In the genomic region with DNA sequence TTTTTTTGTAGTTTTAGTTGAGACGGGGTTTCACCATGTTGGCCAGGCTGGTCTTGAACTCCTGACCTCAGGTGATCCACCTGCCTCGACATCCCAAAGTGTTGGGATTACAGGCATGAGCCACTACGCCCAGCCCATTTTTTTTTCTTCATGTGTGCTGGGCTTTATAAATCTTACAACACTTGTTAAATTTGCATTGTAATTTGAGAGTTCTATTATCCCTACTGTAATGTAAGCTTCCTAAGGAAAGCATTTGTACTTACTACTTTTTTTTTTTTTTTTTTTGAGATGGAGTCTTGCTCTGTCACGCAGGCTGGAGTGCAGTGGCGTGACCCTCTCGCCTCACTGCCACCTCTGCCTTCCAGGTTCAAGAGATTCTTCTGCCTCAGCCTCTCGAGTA, we compare ENCODE assay signal across 8 cellular contexts. TPM values are rescaled to one million over a fixed set of nuclear protein-coding genes. Genes with fewer than 3 reads are reported as not detected.
DNase-seq lines count a peak whose midpoint lies in the region; ATAC-seq, FAIRE-seq and TF ChIP-seq lines count a peak whose summit lies in the region.
"Not testable (repeated sequence)": the region's sequence is repeated elsewhere in the genome, so short reads cannot be mapped to it uniquely, and the experiment has no call there.

No MANE protein-coding gene starts in this region.

- TF ChIP-seq RAD21 in GM12878 (IDR thresholded peaks at IDR 0.05; ENCODE audit: insufficient read depth, low read depth, low read length), result not testable (repeated sequence)

- not testable (repeated sequence) for H3K27me3 ChIP-seq in Caco-2 (replicated peaks; ENCODE audit: control insufficient read depth, insufficient read depth, low read length); RWPE2 (ENCODE audit: insufficient read depth, poor library complexity, severe bottlenecking); GM12878 (replicated peaks in 1 of 2; ENCODE audit: control insufficient read depth in 2 of 2, insufficient read depth in 2 of 2, low read length in 1 of 2)

- RAD21 ChIA-PET in GM12878 (lab: Charles Lee; ENCODE audit: unreplicated experiment), result interaction anchor here (1.2 to 1.4 kb wide), 2 partner anchors 10 to 392 kb away, joined by 3 to 5 read pairs; no protein-coding TSS in a partner anchor

- TF ChIP-seq EP300 in GM12878 (IDR thresholded peaks at IDR 0.05; ENCODE audit: borderline replicate concordance in 1 of 2, control insufficient read depth in 1 of 2, low read depth in 2 of 2, low read length in 2 of 2), result not testable (repeated sequence)

- not testable (repeated sequence) for H3K9ac ChIP-seq in GM12878 (ENCODE audit: control insufficient read depth, insufficient read depth, low read length)

- not testable (repeated sequence) for H3K9me3 Mint-ChIP-seq in Caco-2 (ENCODE audit: unreplicated experiment); HFFc6; activated T-cell treated with anti-CD3 and anti-CD28 coated beads, Interleukin-2, amount 50 U/mL, for 24 hours; naive thymus-derived CD8-positive, alpha-beta T cell; stimulated activated naive B cell treated with anti-CD40 and anti-IgM and Interleukin-4, amounts not matched to agents 10 μg/mL and 1 μg/mL and 100 μg/mL, for 72 hours

- not testable (repeated sequence) for H3K4me1 Mint-ChIP-seq in Caco-2 (ENCODE audit: low read depth, unreplicated experiment)
- H3K4me1 Mint-ChIP-seq in HFFc6 (ENCODE audit: low read depth), result peaks cover 37% of the 10 kb centered on the region
- peaks cover 36% of the 10 kb centered on the region for H3K4me1 Mint-ChIP-seq in activated T-cell treated with anti-CD3 and anti-CD28 coated beads, Interleukin-2, amount 50 U/mL, for 24 hours (ENCODE audit: low read depth)
- peaks cover 16 to 44% (median 39%) of the 10 kb centered on the region in 4 donors for H3K4me1 Mint-ChIP-seq in naive thymus-derived CD8-positive, alpha-beta T cell
- H3K4me1 Mint-ChIP-seq in stimulated activated naive B cell treated with anti-CD40 and anti-IgM and Interleukin-4, amounts not matched to agents 10 μg/mL and 1 μg/mL and 100 μg/mL, for 72 hours, result peaks cover 14 to 27% of the 10 kb centered on the region in 2 donors

- H3K4me3 ChIP-seq in Caco-2 (ENCODE audit: low read depth, low read length); RWPE2 (ENCODE audit: severe bottlenecking); GM12878; epithelial cell of esophagus (ENCODE audit: low read length): not testable (repeated sequence)

- peak overlapping the region; percentile 51 for H3K4me3 Mint-ChIP-seq in Caco-2 (ENCODE audit: unreplicated experiment)
- H3K4me3 Mint-ChIP-seq in HFFc6, result peak overlapping the region; percentile 57
- peak overlapping the region; percentile 100 for H3K4me3 Mint-ChIP-seq in activated T-cell treated with anti-CD3 and anti-CD28 coated beads, Interleukin-2, amount 50 U/mL, for 24 hours
- peak overlapping the region in 8 of 10 donors; percentile 44 to 99 (median 78) for H3K4me3 Mint-ChIP-seq in naive thymus-derived CD8-positive, alpha-beta T cell
- H3K4me3 Mint-ChIP-seq in stimulated activated naive B cell treated with anti-CD40 and anti-IgM and Interleukin-4, amounts not matched to agents 10 μg/mL and 1 μg/mL and 100 μg/mL, for 72 hours, result peak overlapping the region; percentile 44 to 46

- CTCF ChIA-PET in Caco-2 (lab: Charles Lee), result not testable (repeated sequence)
- CTCF ChIA-PET in GM12878 (lab: Yijun Ruan, JAX), result interaction anchor here (0.6 to 1.1 kb wide), 2 partner anchors 57 to 265 kb away, joined by 3 to 4 read pairs; no protein-coding TSS in a partner anchor

- intact Hi-C loops in Caco-2 (cut with micrococcal nuclease; ENCODE audit: unreplicated experiment), result loop anchor here (5.0 kb wide), 1 partner anchor 60 kb away; no protein-coding TSS in a partner anchor
- intact Hi-C loops in GM12878 (cut with micrococcal nuclease; ENCODE audit: unreplicated experiment), result loop anchor here (2.0 to 5.0 kb wide), 2 partner anchors 65 to 105 kb away; a partner anchor contains a TSS

- H3K36me3 ChIP-seq in Caco-2 (ENCODE audit: control insufficient read depth, insufficient read depth, low read length); GM12878 (ENCODE audit: control insufficient read depth in 2 of 2, insufficient read depth in 2 of 2, low read length in 1 of 2): not testable (repeated sequence)
- H3K36me3 ChIP-seq in RWPE2 (ENCODE audit: low read depth), result peaks cover 29% of the 10 kb centered on the region

- H3K27me3 Mint-ChIP-seq in Caco-2 (ENCODE audit: insufficient read depth, unreplicated experiment); HFFc6 (ENCODE audit: insufficient read depth); activated T-cell treated with anti-CD3 and anti-CD28 coated beads, Interleukin-2, amount 50 U/mL, for 24 hours; naive thymus-derived CD8-positive, alpha-beta T cell; stimulated activated naive B cell treated with anti-CD40 and anti-IgM and Interleukin-4, amounts not matched to agents 10 μg/mL and 1 μg/mL and 100 μg/mL, for 72 hours: not testable (repeated sequence)

- DNase-seq in Caco-2; RWPE2 (ENCODE audit: low spot score); activated T-cell treated with anti-CD3 and anti-CD28 coated beads, Interleukin-2, amount 50 U/mL, for 24 hours; GM12878 (ENCODE audit: low read depth, low spot score); naive thymus-derived CD8-positive, alpha-beta T cell; stimulated activated naive B cell treated with anti-CD40 and anti-IgM and Interleukin-4, amounts not matched to agents 10 μg/mL and 1 μg/mL and 100 μg/mL, for 72 hours: not testable (repeated sequence)
- DNase-seq in HFFc6, result peak; percentile 46
- peak; percentile 20 for DNase-seq in epithelial cell of esophagus (ENCODE audit: low read depth)

- H3K4me2 ChIP-seq in GM12878 (ENCODE audit: control insufficient read depth, insufficient read depth), result peak overlapping the region; percentile 38; the same call in 1 of the 2 replicates

- 97% methylated on average over 5 of the region's 7 CpGs for WGBS in GM12878 (ENCODE audit: insufficient coverage, insufficient replicate concordance, low lambda C conversion rate, missing lambda C conversion rate)

- not testable (repeated sequence) for TF ChIP-seq POLR2A in GM12878 (IDR thresholded peaks at IDR 0.05; ENCODE audit: low read depth, low read length)

- ATAC-seq in RWPE2 (ENCODE audit: low read depth); GM12878; naive thymus-derived CD8-positive, alpha-beta T cell; stimulated activated naive B cell treated with anti-CD40 and anti-IgM and Interleukin-4, amounts not matched to agents 10 μg/mL and 1 μg/mL and 100 μg/mL, for 72 hours (replicated peaks): not testable (repeated sequence)

- SMC1A ChIA-PET in GM12878 (lab: Charles Lee; ENCODE audit: uncharacterized antibody, unreplicated experiment), result interaction anchor here (1.0 to 1.6 kb wide), 5 partner anchors 16 to 98 kb away, joined by 3 to 5 read pairs (median 3); a partner anchor contains a TSS

- H2AFZ ChIP-seq in GM12878 (ENCODE audit: control insufficient read depth, low read depth, low read length), result not testable (repeated sequence)

- peaks cover 30% of the 10 kb centered on the region for H3K79me2 ChIP-seq in GM12878 (ENCODE audit: control insufficient read depth, insufficient read depth, low read length)

- not testable (repeated sequence) for H3K36me3 Mint-ChIP-seq in Caco-2 (ENCODE audit: insufficient read depth, unreplicated experiment); HFFc6 (ENCODE audit: low read depth)
- H3K36me3 Mint-ChIP-seq in activated T-cell treated with anti-CD3 and anti-CD28 coated beads, Interleukin-2, amount 50 U/mL, for 24 hours (ENCODE audit: low read depth), result peaks cover 43% of the 10 kb centered on the region
- H3K36me3 Mint-ChIP-seq in naive thymus-derived CD8-positive, alpha-beta T cell, result peaks cover 0 to 24% (median 10%) of the 10 kb centered on the region in 3 donors
- H3K36me3 Mint-ChIP-seq in stimulated activated naive B cell treated with anti-CD40 and anti-IgM and Interleukin-4, amounts not matched to agents 10 μg/mL and 1 μg/mL and 100 μg/mL, for 72 hours, result peaks cover 12 to 13% of the 10 kb centered on the region in 2 donors

- not testable (repeated sequence) for H4K20me1 ChIP-seq in GM12878 (ENCODE audit: control insufficient read depth, insufficient read depth)

- H3K27ac Mint-ChIP-seq in Caco-2 (ENCODE audit: unreplicated experiment); activated T-cell treated with anti-CD3 and anti-CD28 coated beads, Interleukin-2, amount 50 U/mL, for 24 hours: not testable (repeated sequence)
- H3K27ac Mint-ChIP-seq in HFFc6, result peak overlapping the region; percentile 79
- peak overlapping the region in 2 of 10 donors; percentile 20 to 84 for H3K27ac Mint-ChIP-seq in naive thymus-derived CD8-positive, alpha-beta T cell
- H3K27ac Mint-ChIP-seq in stimulated activated naive B cell treated with anti-CD40 and anti-IgM and Interleukin-4, amounts not matched to agents 10 μg/mL and 1 μg/mL and 100 μg/mL, for 72 hours, result peak overlapping the region; percentile 80

- not testable (repeated sequence) for BruUV-seq in Caco-2 (replicated peaks; lab: Mats Ljungman, UMichigan); GM12878 (replicated peaks; lab: Mats Ljungman, UMichigan)

- not testable (repeated sequence) for TF ChIP-seq CTCF in Caco-2 (IDR thresholded peaks at IDR 0.05; ENCODE audit: insufficient read depth in 1 of 2, low read depth in 1 of 2, low read length in 1 of 2, severe bottlenecking in 1 of 2, unreplicated experiment in 1 of 2); HFFc6 (IDR thresholded peaks at IDR 0.05); RWPE2 (IDR thresholded peaks at IDR 0.05; ENCODE audit: poor library complexity, severe bottlenecking); GM12878 (IDR thresholded peaks at IDR 0.05 in 2 of 3, conservative IDR thresholded peaks at IDR 0.05 in 1 of 3; ENCODE audit: control insufficient read depth in 2 of 3, extremely low read depth in 1 of 3, insufficient read depth in 1 of 3, low read depth in 3 of 3, low read length in 3 of 3); epithelial cell of esophagus (IDR thresholded peaks at IDR 0.05; ENCODE audit: insufficient read depth, low read depth, low read length, missing control alignments)

- not testable (repeated sequence) for FAIRE-seq in GM12878 (lab: Jason Lieb, UNC)

- in situ Hi-C loops in GM12878 (cut with MboI), result not testable (repeated sequence)

- not testable (repeated sequence) for H3K4me1 ChIP-seq in Caco-2; GM12878 (ENCODE audit: control insufficient read depth, insufficient read depth, low read length)
- peaks cover 23% of the 10 kb centered on the region for H3K4me1 ChIP-seq in RWPE2 (ENCODE audit: insufficient read depth, poor library complexity, severe bottlenecking)

- H3K27ac ChIP-seq in RWPE2 (ENCODE audit: poor library complexity, severe bottlenecking), result peak overlapping the region; percentile 43
- not testable (repeated sequence) for H3K27ac ChIP-seq in GM12878 (ENCODE audit: control insufficient read depth, insufficient read depth)

- not testable (repeated sequence) for H3K9me3 ChIP-seq in Caco-2; RWPE2 (ENCODE audit: severe bottlenecking); GM12878 (replicated peaks; ENCODE audit: control insufficient read depth, insufficient read depth, low read length)

- POLR2A ChIA-PET in Caco-2 (lab: Charles Lee) (interaction anchor here (0.6 kb wide), 1 partner anchor 9 kb away, joined by 3 read pairs; no protein-coding TSS in a partner anchor), GM12878 (lab: Charles Lee) (interaction anchor here (0.7 kb wide), 2 partner anchors 31 to 1081 kb away, joined by 3 to 6 read pairs; no protein-coding TSS in a partner anchor)
- POLR2A ChIA-PET in naive thymus-derived CD8-positive, alpha-beta T cell (lab: Charles Lee), result interaction anchor here (0.6 kb wide), 1 partner anchor 278 kb away, joined by 3 read pairs; no protein-coding TSS in a partner anchor

RNA-seq across cellular contexts. Expression of gene SLC35A3, which starts 2.3 kb away (rescaled TPM):
- 16.9 and 17.4 TPM in 2 replicates for total RNA-seq in Caco-2 (2022)
- 10 to 100 TPM; 16.4 to 30.8 (median 25.2) TPM for total RNA-seq in HFFc6 (2021; fragmentation: NEBNext Ultra II Directional; extraction: Animal tissue kit (Norgen Biotek cat#: 25700))
- total RNA-seq in GM12878 (2013; cell fraction: nucleolus; rRNA removed), result 69.9 and 77.4 TPM in 2 replicates
- total RNA-seq in GM12878 (2014; rRNA removed), result 24.3 and 25.7 TPM in 2 replicates
- 16.1 and 16.4 TPM in 2 replicates for total RNA-seq in GM12878 (2014; rRNA removed; fragmentation: Illumina TruSeq; extraction: Trizol)
- 10.7 and 11.8 TPM in 2 replicates for total RNA-seq in GM12878 (2021)
- polyA plus RNA-seq in GM12878 (2011; ENCODE audit: low read depth), result 5.7 TPM
- 20.3 and 42.3 TPM in 2 replicates for polyA plus RNA-seq in GM12878 (2011; rRNA removed)
- polyA plus RNA-seq in GM12878 (2011; cell fraction: cytosol; rRNA removed), result 7.7 and 7.8 TPM in 2 replicates
- polyA plus RNA-seq in GM12878 (2011; cell fraction: nucleus; rRNA removed), result 11.8 and 16.0 TPM in 2 replicates
- polyA plus RNA-seq in GM12878 (2012), result 10.5 and 10.7 TPM in 2 replicates
- 11.7 and 17.3 TPM in 2 replicates for polyA plus RNA-seq in GM12878 (2014; fragmentation: Illumina TruSeq; extraction: Trizol)
- 1 to 10 TPM; 3.6 to 4.9 TPM for polyA plus RNA-seq in GM12878 (2014; fragmentation: Nextera tagmentation; extraction: Ambion mirVana)
- 13.4 and 14.7 TPM in 2 replicates for polyA plus RNA-seq in GM12878 (2014; rRNA removed)
- 10 to 100 TPM; 17.0 to 20.4 TPM for polyA plus RNA-seq in GM12878 (2016; fragmentation: Nextera tagmentation; extraction: Ambion mirVana)
- polyA minus RNA-seq in GM12878 (2011; rRNA and poly(A)+ RNA removed), result 9.3 and 10.6 TPM in 2 replicates
- polyA minus RNA-seq in GM12878 (2011; cell fraction: cytosol; rRNA and poly(A)+ RNA removed), result 3.6 and 5.3 TPM in 2 replicates
- polyA minus RNA-seq in GM12878 (2011; cell fraction: nucleus; rRNA and poly(A)+ RNA removed), result 11.7 and 20.9 TPM in 2 replicates
- total RNA-seq in naive thymus-derived CD8-positive, alpha-beta T cell, result 10 to 100 TPM; 29.6 to 30.1 TPM
- polyA plus RNA-seq in naive thymus-derived CD8-positive, alpha-beta T cell, result 10 to 100 TPM; 13.3 to 15.3 (median 15.1) TPM

Comparison
In these comparisons a context has a peak if more than half of its experiments do, and no peak if none do; other contexts are left out.
1. H3K4me3 Mint-ChIP-seq: peak in every context shown above with its lines; median percentile 100 in activated T-cell treated with anti-CD3 and anti-CD28 coated beads, Interleukin-2, amount 50 U/mL, for 24 hours; 78 in naive thymus-derived CD8-positive, alpha-beta T cell; 57 in HFFc6; 51 in Caco-2; 45 in stimulated activated naive B cell treated with anti-CD40 and anti-IgM and Interleukin-4, amounts not matched to agents 10 μg/mL and 1 μg/mL and 100 μg/mL, for 72 hours.